19 cellular contexts compared by ENCODE assay signal in genomic region chr13:42498521-42498920, GRCh38.
A peak's percentile ranks its signal among the peaks of the same experiment; 100 is the strongest.
DNase-seq lines count a peak whose midpoint lies in the region; TF ChIP-seq lines count a peak whose summit lies in the region.
"Had no signal": no experiment of that assay in that cellular context is flagged by ENCODE, and none has a peak within 500 bp of the region (broad histone marks: within the 10 kb centered on the region; RNA-seq: fewer than 3 reads in every experiment).

No MANE protein-coding gene starts in this region.

- peaks cover 46% of the 10 kb centered on the region for H3K4me1 Mint-ChIP-seq in activated CD4-positive, alpha-beta T cell treated with anti-CD3 and anti-CD28 coated beads, Interleukin-2, amount 10 ng/mL, durations not matched to agents 24 days and 14 days
- peaks cover 45% of the 10 kb centered on the region for H3K4me1 Mint-ChIP-seq in T-helper 2 cell treated with Interferon-gamma antibody and Interleukin-4, amounts not matched to agents 5 μg/mL and 100 μg/mL, for 36 hours (ENCODE audit: low read depth)

- no peak overlapping the region for H3K4me3 Mint-ChIP-seq in activated CD4-positive, alpha-beta T cell treated with anti-CD3 and anti-CD28 coated beads, Interleukin-2, amount 10 ng/mL, durations not matched to agents 24 days and 14 days
- no peak overlapping the region for H3K4me3 Mint-ChIP-seq in T-helper 2 cell treated with Interferon-gamma antibody and Interleukin-4, amounts not matched to agents 5 μg/mL and 100 μg/mL, for 36 hours
- H3K4me3 Mint-ChIP-seq: activated T-cell treated with anti-CD3 and anti-CD28 coated beads, Interleukin-2, amount 50 U/mL, for 4 hours; naive thymus-derived CD4-positive, alpha-beta T cell had no signal

- intact Hi-C loops in activated CD4-positive, alpha-beta T cell treated with anti-CD3 and anti-CD28 coated beads, Interleukin-2, amount 10 ng/mL, durations not matched to agents 24 days and 14 days (cut with micrococcal nuclease): loop anchor here (5.0 kb wide), 2 partner anchors 166 to 581 kb away; no protein-coding TSS in a partner anchor

- H3K27ac Mint-ChIP-seq in activated CD4-positive, alpha-beta T cell treated with anti-CD3 and anti-CD28 coated beads, Interleukin-2, amount 10 ng/mL, durations not matched to agents 24 days and 14 days: peak overlapping the region; percentile 57
- peak overlapping the region; percentile 1 for H3K27ac Mint-ChIP-seq in T-helper 2 cell treated with Interferon-gamma antibody and Interleukin-4, amounts not matched to agents 5 μg/mL and 100 μg/mL, for 36 hours

- no peaks in the 10 kb centered on the region for H3K27me3 Mint-ChIP-seq in activated CD4-positive, alpha-beta T cell treated with anti-CD3 and anti-CD28 coated beads, Interleukin-2, amount 10 ng/mL, durations not matched to agents 24 days and 14 days
- no peaks in the 10 kb centered on the region for H3K27me3 Mint-ChIP-seq in T-helper 2 cell treated with Interferon-gamma antibody and Interleukin-4, amounts not matched to agents 5 μg/mL and 100 μg/mL, for 36 hours (ENCODE audit: low read depth)

- peak; percentile 31 for TF ChIP-seq CTCF in GM13977 (IDR thresholded peaks at IDR 0.05; ENCODE audit: extremely low read depth, insufficient read depth, missing control alignments)

- H3K27ac ChIP-seq in epithelial cell of prostate: peak overlapping the region; percentile 44
- H3K27ac ChIP-seq: breast epithelium, ovary, thoracic aorta had no signal

- DNase-seq in activated CD4-positive, alpha-beta T cell treated with anti-CD3 and anti-CD28 coated beads, Interleukin-2, amount 10 ng/mL, durations not matched to agents 24 days and 14 days: no peak
- no peak for DNase-seq in activated CD4-positive, alpha-beta T cell treated with anti-CD3 and anti-CD28 coated beads, Interleukin-2, amount 50 U/mL, for 48 hours
- DNase-seq in GM13977 (ENCODE audit: low spot score) (no peak), epithelial cell of prostate (ENCODE audit: low read depth, low spot score) (no peak), inferior parietal cortex (ENCODE audit: extremely low spot score) (no peak), COLO829 (ENCODE audit: low spot score) (no peak), NCI-H524 (lab: John Stamatoyannopoulos, UW) (no peak)
- no peak for DNase-seq in T-helper 2 cell treated with Interferon-gamma antibody and Interleukin-4, amounts not matched to agents 5 μg/mL and 100 μg/mL, for 36 hours (ENCODE audit: low spot score)
- DNase-seq: activated T-cell treated with anti-CD3 and anti-CD28 coated beads, Interleukin-2, amount 50 U/mL, for 4 hours; GOT3; mesendoderm; naive thymus-derived CD4-positive, alpha-beta T cell; NCI-H1694; NCI-H2227 treated with DMSO at 0.1 percent for 48 hours; NK-92 treated with Interleukin-12 subunit alpha and Interleukin-12 subunit beta, amount 100 ng/mL, for 24 hours; ovary; SW 1271 had no signal

- peaks cover 7% of the 10 kb centered on the region for H3K36me3 Mint-ChIP-seq in activated CD4-positive, alpha-beta T cell treated with anti-CD3 and anti-CD28 coated beads, Interleukin-2, amount 10 ng/mL, durations not matched to agents 24 days and 14 days (ENCODE audit: low read depth)
- H3K36me3 Mint-ChIP-seq in T-helper 2 cell treated with Interferon-gamma antibody and Interleukin-4, amounts not matched to agents 5 μg/mL and 100 μg/mL, for 36 hours (ENCODE audit: low read depth): peaks cover 19% of the 10 kb centered on the region

- in situ Hi-C loops in GM13977 (cut with MboI; ENCODE audit: low pct_unique_long_range_greater_than_20kb, low sequenced_read_pairs, unreplicated experiment): loop anchor here (25.0 kb wide), 1 partner anchor 161 kb away; no protein-coding TSS in a partner anchor

- H3K9me3 Mint-ChIP-seq in activated CD4-positive, alpha-beta T cell treated with anti-CD3 and anti-CD28 coated beads, Interleukin-2, amount 10 ng/mL, durations not matched to agents 24 days and 14 days: peaks cover 22% of the 10 kb centered on the region
- peaks cover 21% of the 10 kb centered on the region for H3K9me3 Mint-ChIP-seq in T-helper 2 cell treated with Interferon-gamma antibody and Interleukin-4, amounts not matched to agents 5 μg/mL and 100 μg/mL, for 36 hours
- H3K9me3 Mint-ChIP-seq: activated T-cell treated with anti-CD3 and anti-CD28 coated beads, Interleukin-2, amount 50 U/mL, for 4 hours had no signal
